ENCODE assay signal across 17 cellular contexts in genomic region chr22:24843048-24843447, GRCh38. TPM values are rescaled to one million over a fixed set of nuclear protein-coding genes. Genes with fewer than 3 reads are reported as not detected.
"Had no signal": no experiment of that assay in that cellular context is flagged by ENCODE, and none has a peak within 500 bp of the region (broad histone marks: within the 10 kb centered on the region; RNA-seq: fewer than 3 reads in every experiment).

No MANE protein-coding gene starts in this region.

- DNase-seq: activated CD4-positive, alpha-beta memory T cell treated with anti-CD3 and anti-CD28 coated beads for 36 hours; activated naive CD4-positive, alpha-beta T cell; activated T-cell treated with anti-CD3 and anti-CD28 coated beads, Interleukin-2, amount 50 U/mL, for 72 hours; foreskin fibroblast; head of caudate nucleus; left ventricle myocardium inferior; retina; small intestine; T-helper 9 cell; tibial artery had no signal

- H3K27ac ChIP-seq: cardiac muscle cell, esophagus muscularis mucosa, left ventricle myocardium inferior, parathyroid adenoma, tibial artery, VCaP had no signal

- H3K9me3 ChIP-seq: esophagus muscularis mucosa, left ventricle myocardium inferior, tibial artery had no signal

- H3K4me3 Mint-ChIP-seq: activated CD4-positive, alpha-beta memory T cell treated with anti-CD3 and anti-CD28 coated beads for 36 hours; activated T-cell treated with anti-CD3 and anti-CD28 coated beads, Interleukin-2, amount 50 U/mL, for 72 hours; memory B cell; stimulated activated effector memory CD8-positive, alpha-beta T cell treated with anti-CD3 and anti-CD28 coated beads, Interleukin-12 subunit alpha, Interleukin-12 subunit beta, amount 100 ng/mL, for 72 hours had no signal

- H2AFZ ChIP-seq: parathyroid adenoma had no signal

- H3K9me3 Mint-ChIP-seq: activated CD4-positive, alpha-beta memory T cell treated with anti-CD3 and anti-CD28 coated beads for 36 hours; activated T-cell treated with anti-CD3 and anti-CD28 coated beads, Interleukin-2, amount 50 U/mL, for 72 hours; memory B cell; stimulated activated effector memory CD8-positive, alpha-beta T cell treated with anti-CD3 and anti-CD28 coated beads, Interleukin-12 subunit alpha, Interleukin-12 subunit beta, amount 100 ng/mL, for 72 hours had no signal

- H3K4me1 ChIP-seq: esophagus muscularis mucosa, parathyroid adenoma had no signal

- H3K27me3 ChIP-seq: cardiac muscle cell, esophagus muscularis mucosa, tibial artery had no signal

- H3K27ac Mint-ChIP-seq: activated CD4-positive, alpha-beta memory T cell treated with anti-CD3 and anti-CD28 coated beads for 36 hours; activated T-cell treated with anti-CD3 and anti-CD28 coated beads, Interleukin-2, amount 50 U/mL, for 72 hours; memory B cell; stimulated activated effector memory CD8-positive, alpha-beta T cell treated with anti-CD3 and anti-CD28 coated beads, Interleukin-12 subunit alpha, Interleukin-12 subunit beta, amount 100 ng/mL, for 72 hours had no signal

- ATAC-seq: activated T-cell treated with anti-CD3 and anti-CD28 coated beads, Interleukin-2, amount 50 U/mL, for 72 hours; stimulated activated effector memory CD8-positive, alpha-beta T cell treated with anti-CD3 and anti-CD28 coated beads, Interleukin-12 subunit alpha, Interleukin-12 subunit beta, amount 100 ng/mL, for 72 hours had no signal

- H3K79me2 ChIP-seq: parathyroid adenoma had no signal

- H3K36me3 ChIP-seq: cardiac muscle cell, esophagus muscularis mucosa, left ventricle myocardium inferior had no signal

- H3K4me3 ChIP-seq: cardiac muscle cell, esophagus muscularis mucosa, left ventricle myocardium inferior, tibial artery had no signal

- H3K27me3 Mint-ChIP-seq: activated CD4-positive, alpha-beta memory T cell treated with anti-CD3 and anti-CD28 coated beads for 36 hours had no signal

- H3K36me3 Mint-ChIP-seq: activated CD4-positive, alpha-beta memory T cell treated with anti-CD3 and anti-CD28 coated beads for 36 hours; memory B cell; stimulated activated effector memory CD8-positive, alpha-beta T cell treated with anti-CD3 and anti-CD28 coated beads, Interleukin-12 subunit alpha, Interleukin-12 subunit beta, amount 100 ng/mL, for 72 hours had no signal

- H3K4me1 Mint-ChIP-seq: memory B cell had no signal

RNA-seq across cellular contexts. Expression of gene SGSM1, which starts 37.0 kb away (rescaled TPM):
- polyA plus RNA-seq: cardiac muscle cell, keratinocyte had no signal
